ENCODE assay signal across 1 cellular context in the genomic region with DNA sequence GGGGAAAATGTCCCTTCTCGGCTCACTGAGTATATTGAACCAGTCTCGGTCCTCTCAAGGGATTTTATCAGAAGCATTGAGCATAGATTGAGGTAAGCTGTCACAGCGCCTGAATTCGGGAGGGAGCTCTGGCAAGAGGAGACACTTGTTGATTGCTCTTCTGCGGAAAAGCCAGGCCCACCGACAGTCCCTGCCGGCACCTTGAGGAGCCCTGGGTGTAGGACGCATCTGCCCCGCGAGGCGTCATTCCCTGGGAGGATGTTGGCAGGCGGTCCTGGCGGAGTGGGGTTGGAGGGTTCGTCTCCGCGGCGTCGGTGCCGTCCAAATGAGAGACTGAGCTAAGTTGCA.
TF ChIP-seq lines count a peak whose summit lies in the region.

No MANE protein-coding gene starts in this region.

TF ChIP-seq in K562, 482 proteins besides CTCF, POLR2A, EP300 and RAD21 (continued from another document):
- TF ChIP-seq, protein P1, sequence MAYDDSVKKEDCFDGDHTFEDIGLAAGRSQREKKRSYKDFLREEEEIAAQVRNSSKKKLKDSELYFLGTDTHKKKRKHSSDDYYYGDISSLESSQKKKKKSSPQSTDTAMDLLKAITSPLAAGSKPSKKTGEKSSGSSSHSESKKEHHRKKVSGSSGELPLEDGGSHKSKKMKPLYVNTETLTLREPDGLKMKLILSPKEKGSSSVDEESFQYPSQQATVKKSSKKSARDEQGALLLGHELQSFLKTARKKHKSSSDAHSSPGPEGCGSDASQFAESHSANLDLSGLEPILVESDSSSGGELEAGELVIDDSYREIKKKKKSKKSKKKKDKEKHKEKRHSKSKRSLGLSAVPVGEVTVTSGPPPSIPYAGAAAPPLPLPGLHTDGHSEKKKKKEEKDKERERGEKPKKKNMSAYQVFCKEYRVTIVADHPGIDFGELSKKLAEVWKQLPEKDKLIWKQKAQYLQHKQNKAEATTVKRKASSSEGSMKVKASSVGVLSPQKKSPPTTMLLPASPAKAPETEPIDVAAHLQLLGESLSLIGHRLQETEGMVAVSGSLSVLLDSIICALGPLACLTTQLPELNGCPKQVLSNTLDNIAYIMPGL (CRISPR knock-in tag; IDR thresholded peaks at IDR 0.05): 0 out of 2 replicates have a peak, but pooled peaks have one; percentile 49
- TF ChIP-seq, protein P2, sequence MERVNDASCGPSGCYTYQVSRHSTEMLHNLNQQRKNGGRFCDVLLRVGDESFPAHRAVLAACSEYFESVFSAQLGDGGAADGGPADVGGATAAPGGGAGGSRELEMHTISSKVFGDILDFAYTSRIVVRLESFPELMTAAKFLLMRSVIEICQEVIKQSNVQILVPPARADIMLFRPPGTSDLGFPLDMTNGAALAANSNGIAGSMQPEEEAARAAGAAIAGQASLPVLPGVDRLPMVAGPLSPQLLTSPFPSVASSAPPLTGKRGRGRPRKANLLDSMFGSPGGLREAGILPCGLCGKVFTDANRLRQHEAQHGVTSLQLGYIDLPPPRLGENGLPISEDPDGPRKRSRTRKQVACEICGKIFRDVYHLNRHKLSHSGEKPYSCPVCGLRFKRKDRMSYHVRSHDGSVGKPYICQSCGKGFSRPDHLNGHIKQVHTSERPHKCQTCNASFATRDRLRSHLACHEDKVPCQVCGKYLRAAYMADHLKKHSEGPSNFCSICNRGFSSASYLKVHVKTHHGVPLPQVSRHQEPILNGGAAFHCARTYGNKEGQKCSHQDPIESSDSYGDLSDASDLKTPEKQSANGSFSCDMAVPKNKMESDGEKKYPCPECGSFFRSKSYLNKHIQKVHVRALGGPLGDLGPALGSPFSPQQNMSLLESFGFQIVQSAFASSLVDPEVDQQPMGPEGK (CRISPR knock-in tag; IDR thresholded peaks at IDR 0.05; ENCODE audit: borderline replicate concordance): no peak
- TF ChIP-seq, protein P3, sequence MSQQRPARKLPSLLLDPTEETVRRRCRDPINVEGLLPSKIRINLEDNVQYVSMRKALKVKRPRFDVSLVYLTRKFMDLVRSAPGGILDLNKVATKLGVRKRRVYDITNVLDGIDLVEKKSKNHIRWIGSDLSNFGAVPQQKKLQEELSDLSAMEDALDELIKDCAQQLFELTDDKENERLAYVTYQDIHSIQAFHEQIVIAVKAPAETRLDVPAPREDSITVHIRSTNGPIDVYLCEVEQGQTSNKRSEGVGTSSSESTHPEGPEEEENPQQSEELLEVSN (IDR thresholded peaks at IDR 0.05; ENCODE audit: borderline replicate concordance in 1 of 2, extremely low read depth in 1 of 2, insufficient read depth in 1 of 2, insufficient read length in 1 of 2, low read depth in 1 of 2, low read length in 1 of 2, poor library complexity in 1 of 2, severe bottlenecking in 1 of 2): peak in 1 of 2 experiments; percentile 44
- TF ChIP-seq BRF1 (IDR thresholded peaks at IDR 0.05; ENCODE audit: borderline replicate concordance, extremely low read depth, insufficient read length) (no peak), PHB (CRISPR knock-in tag; IDR thresholded peaks at IDR 0.05) (no peak), ESRRA (IDR thresholded peaks at IDR 0.05; ENCODE audit: borderline replicate concordance, low read depth) (peak; percentile 13; the same call in 1 of the 2 replicates), TEAD1 (CRISPR knock-in tag; IDR thresholded peaks at IDR 0.05) (0 out of 4 replicates have a peak, but pooled peaks of 1 of the 2 experiments have one; percentile 41), HMG20A (CRISPR knock-in tag; conservative IDR thresholded peaks at IDR 0.05) (no peak), ZNF311 (CRISPR knock-in tag; IDR thresholded peaks at IDR 0.05) (no peak), TOE1 (IDR thresholded peaks at IDR 0.05; ENCODE audit: borderline replicate concordance) (no peak), TOE1 (CRISPR knock-in tag; IDR thresholded peaks at IDR 0.05; ENCODE audit: borderline replicate concordance, low read depth) (no peak), SNIP1 (IDR thresholded peaks at IDR 0.05; ENCODE audit: low read depth) (no peak), MEIS2 (IDR thresholded peaks at IDR 0.05; ENCODE audit: partially characterized antibody) (peak; percentile 6), STAT5A (IDR thresholded peaks at IDR 0.05; ENCODE audit: borderline replicate concordance, low read length) (no peak), STAG1 (CRISPR knock-in tag; IDR thresholded peaks at IDR 0.05; ENCODE audit: borderline replicate concordance) (no peak), SAP30 (IDR thresholded peaks at IDR 0.05; ENCODE audit: borderline replicate concordance, insufficient read depth, low read depth, low read length, poor library complexity, severe bottlenecking) (peak; percentile 21), PHB2 (IDR thresholded peaks at IDR 0.05; ENCODE audit: low read depth) (no peak)
- TF ChIP-seq, protein P4, sequence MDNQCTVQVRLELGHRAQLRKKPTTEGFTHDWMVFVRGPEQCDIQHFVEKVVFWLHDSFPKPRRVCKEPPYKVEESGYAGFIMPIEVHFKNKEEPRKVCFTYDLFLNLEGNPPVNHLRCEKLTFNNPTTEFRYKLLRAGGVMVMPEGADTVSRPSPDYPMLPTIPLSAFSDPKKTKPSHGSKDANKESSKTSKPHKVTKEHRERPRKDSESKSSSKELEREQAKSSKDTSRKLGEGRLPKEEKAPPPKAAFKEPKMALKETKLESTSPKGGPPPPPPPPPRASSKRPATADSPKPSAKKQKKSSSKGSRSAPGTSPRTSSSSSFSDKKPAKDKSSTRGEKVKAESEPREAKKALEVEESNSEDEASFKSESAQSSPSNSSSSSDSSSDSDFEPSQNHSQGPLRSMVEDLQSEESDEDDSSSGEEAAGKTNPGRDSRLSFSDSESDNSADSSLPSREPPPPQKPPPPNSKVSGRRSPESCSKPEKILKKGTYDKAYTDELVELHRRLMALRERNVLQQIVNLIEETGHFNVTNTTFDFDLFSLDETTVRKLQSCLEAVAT (IDR thresholded peaks at IDR 0.05): 0 out of 4 replicates have a peak, but pooled peaks of 1 of the 2 experiments have one; percentile 19
- TF ChIP-seq, protein P5, sequence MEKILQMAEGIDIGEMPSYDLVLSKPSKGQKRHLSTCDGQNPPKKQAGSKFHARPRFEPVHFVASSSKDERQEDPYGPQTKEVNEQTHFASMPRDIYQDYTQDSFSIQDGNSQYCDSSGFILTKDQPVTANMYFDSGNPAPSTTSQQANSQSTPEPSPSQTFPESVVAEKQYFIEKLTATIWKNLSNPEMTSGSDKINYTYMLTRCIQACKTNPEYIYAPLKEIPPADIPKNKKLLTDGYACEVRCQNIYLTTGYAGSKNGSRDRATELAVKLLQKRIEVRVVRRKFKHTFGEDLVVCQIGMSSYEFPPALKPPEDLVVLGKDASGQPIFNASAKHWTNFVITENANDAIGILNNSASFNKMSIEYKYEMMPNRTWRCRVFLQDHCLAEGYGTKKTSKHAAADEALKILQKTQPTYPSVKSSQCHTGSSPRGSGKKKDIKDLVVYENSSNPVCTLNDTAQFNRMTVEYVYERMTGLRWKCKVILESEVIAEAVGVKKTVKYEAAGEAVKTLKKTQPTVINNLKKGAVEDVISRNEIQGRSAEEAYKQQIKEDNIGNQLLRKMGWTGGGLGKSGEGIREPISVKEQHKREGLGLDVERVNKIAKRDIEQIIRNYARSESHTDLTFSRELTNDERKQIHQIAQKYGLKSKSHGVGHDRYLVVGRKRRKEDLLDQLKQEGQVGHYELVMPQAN (IDR thresholded peaks at IDR 0.05; ENCODE audit: borderline replicate concordance): peak; percentile 52; the same call in 1 of the 2 replicates
- TF ChIP-seq, protein P6, sequence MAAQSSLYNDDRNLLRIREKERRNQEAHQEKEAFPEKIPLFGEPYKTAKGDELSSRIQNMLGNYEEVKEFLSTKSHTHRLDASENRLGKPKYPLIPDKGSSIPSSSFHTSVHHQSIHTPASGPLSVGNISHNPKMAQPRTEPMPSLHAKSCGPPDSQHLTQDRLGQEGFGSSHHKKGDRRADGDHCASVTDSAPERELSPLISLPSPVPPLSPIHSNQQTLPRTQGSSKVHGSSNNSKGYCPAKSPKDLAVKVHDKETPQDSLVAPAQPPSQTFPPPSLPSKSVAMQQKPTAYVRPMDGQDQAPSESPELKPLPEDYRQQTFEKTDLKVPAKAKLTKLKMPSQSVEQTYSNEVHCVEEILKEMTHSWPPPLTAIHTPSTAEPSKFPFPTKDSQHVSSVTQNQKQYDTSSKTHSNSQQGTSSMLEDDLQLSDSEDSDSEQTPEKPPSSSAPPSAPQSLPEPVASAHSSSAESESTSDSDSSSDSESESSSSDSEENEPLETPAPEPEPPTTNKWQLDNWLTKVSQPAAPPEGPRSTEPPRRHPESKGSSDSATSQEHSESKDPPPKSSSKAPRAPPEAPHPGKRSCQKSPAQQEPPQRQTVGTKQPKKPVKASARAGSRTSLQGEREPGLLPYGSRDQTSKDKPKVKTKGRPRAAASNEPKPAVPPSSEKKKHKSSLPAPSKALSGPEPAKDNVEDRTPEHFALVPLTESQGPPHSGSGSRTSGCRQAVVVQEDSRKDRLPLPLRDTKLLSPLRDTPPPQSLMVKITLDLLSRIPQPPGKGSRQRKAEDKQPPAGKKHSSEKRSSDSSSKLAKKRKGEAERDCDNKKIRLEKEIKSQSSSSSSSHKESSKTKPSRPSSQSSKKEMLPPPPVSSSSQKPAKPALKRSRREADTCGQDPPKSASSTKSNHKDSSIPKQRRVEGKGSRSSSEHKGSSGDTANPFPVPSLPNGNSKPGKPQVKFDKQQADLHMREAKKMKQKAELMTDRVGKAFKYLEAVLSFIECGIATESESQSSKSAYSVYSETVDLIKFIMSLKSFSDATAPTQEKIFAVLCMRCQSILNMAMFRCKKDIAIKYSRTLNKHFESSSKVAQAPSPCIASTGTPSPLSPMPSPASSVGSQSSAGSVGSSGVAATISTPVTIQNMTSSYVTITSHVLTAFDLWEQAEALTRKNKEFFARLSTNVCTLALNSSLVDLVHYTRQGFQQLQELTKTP (IDR thresholded peaks at IDR 0.05; ENCODE audit: low read depth in 1 of 2, partially characterized antibody in 2 of 2): peak in 1 of 2 experiments; percentile 30
